In the genomic region with DNA sequence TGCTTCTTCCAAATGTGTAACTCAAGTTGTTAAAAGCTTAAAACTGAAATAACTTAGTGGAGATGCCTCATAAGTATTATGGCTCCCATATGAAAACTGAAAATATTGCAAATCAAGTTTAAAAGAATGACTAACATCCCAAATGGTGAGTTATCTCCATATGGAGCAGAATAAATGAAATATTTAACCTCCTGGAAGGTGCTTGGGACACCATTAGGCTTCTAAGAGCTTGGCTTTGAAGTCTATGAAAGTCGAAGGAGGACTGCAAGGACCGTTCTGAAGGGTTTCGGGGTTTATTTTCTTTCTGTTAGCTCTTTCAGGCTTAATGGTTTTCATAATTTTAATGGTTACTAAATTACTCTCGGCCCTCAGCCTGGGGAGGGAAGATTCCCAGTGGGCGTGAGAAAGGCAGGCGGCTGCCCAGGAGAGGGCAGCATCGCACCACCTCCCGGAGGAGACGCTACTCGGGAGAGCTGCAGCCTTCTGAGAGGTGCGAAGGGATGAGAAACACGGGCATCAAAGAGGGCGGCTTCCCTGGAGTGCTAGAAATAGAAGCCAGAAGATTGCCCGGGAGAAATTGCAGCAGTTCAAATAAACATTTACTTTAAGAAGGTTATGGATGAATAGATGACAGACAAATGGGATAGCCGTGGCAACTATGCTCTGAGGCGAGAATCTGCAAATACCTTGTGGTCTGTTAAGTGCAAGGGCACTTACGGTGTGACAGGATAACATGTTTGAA, we compare ENCODE assay signal across 8 cellular contexts. TPM values are rescaled to one million over a fixed set of nuclear protein-coding genes. Genes with fewer than 3 reads are reported as not detected.
DNase-seq lines count a peak whose midpoint lies in the region; ATAC-seq and TF ChIP-seq lines count a peak whose summit lies in the region.

No MANE protein-coding gene starts in this region.

- no peaks in the 10 kb centered on the region for H3K4me1 ChIP-seq in ACC112 (ENCODE audit: control insufficient read depth, insufficient read depth, low read length, unreplicated experiment)

- H3K27ac Mint-ChIP-seq in activated CD4-positive, alpha-beta T cell treated with anti-CD3 and anti-CD28 coated beads for 36 hours = no peak overlapping the region

- H3K36me3 Mint-ChIP-seq in activated CD4-positive, alpha-beta T cell treated with anti-CD3 and anti-CD28 coated beads for 36 hours (ENCODE audit: low read depth) = no peaks in the 10 kb centered on the region

- peaks cover 11% of the 10 kb centered on the region for H3K27me3 Mint-ChIP-seq in activated CD4-positive, alpha-beta T cell treated with anti-CD3 and anti-CD28 coated beads for 36 hours

- peaks cover 12% of the 10 kb centered on the region for H3K27me3 ChIP-seq in ACC112 (ENCODE audit: insufficient read depth, low read length)

- peak overlapping the region; percentile 54; the same call in 1 of the 2 replicates for H3K4me3 ChIP-seq in ACC112 (ENCODE audit: low read depth, low read length)

- peak overlapping the region; percentile 86 for H2AFZ ChIP-seq in ACC112 (ENCODE audit: low read length, unreplicated experiment)

- TF ChIP-seq POLR2A in GM18505 (IDR thresholded peaks at IDR 0.05; ENCODE audit: borderline replicate concordance, extremely low read depth, insufficient read depth, insufficient read length) = no peak

- ATAC-seq in GM18505 (IDR thresholded peaks at IDR 0.05; ENCODE audit: unreplicated experiment) = peak; percentile 79
- ATAC-seq in HG03064 (IDR thresholded peaks at IDR 0.05; ENCODE audit: low read depth, unreplicated experiment) = peak; percentile 95
- ATAC-seq in activated CD4-positive, alpha-beta T cell treated with anti-CD3 and anti-CD28 coated beads for 36 hours = peak; percentile 96
- peak; percentile 99 for ATAC-seq in left colon

- no peak overlapping the region for H3K27ac ChIP-seq in ACC112 (ENCODE audit: low read depth, low read length)

- H3K36me3 ChIP-seq in ACC112 (ENCODE audit: insufficient read depth, low read length) = no peaks in the 10 kb centered on the region

- DNase-seq in NCI-H2196 treated with DMSO at 0.1 percent for 48 hours (lab: John Stamatoyannopoulos, UW; ENCODE audit: unreplicated experiment) = peak; percentile 61
- peak; percentile 85 for DNase-seq in activated CD4-positive, alpha-beta T cell treated with anti-CD3 and anti-CD28 coated beads for 36 hours
- DNase-seq in cerebellum (ENCODE audit: low spot score) = peak; percentile 77
- DNase-seq in left colon = peak; percentile 49 to 81
- peak; percentile 77 for DNase-seq in stimulated activated CD4-positive, alpha-beta T cell treated with anti-CD3 and anti-CD28 coated beads, Interleukin-4, amount 100 ng/mL, for 1 hour

- no peaks in the 10 kb centered on the region for H3K79me2 ChIP-seq in ACC112 (ENCODE audit: control insufficient read depth, insufficient read depth, low read length, unreplicated experiment)

- no peaks in the 10 kb centered on the region for H3K9me3 Mint-ChIP-seq in activated CD4-positive, alpha-beta T cell treated with anti-CD3 and anti-CD28 coated beads for 36 hours (ENCODE audit: low read depth)

- H3K4me3 Mint-ChIP-seq in activated CD4-positive, alpha-beta T cell treated with anti-CD3 and anti-CD28 coated beads for 36 hours = no peak overlapping the region

- CTCF ChIA-PET in activated CD4-positive, alpha-beta T cell treated with anti-CD3 and anti-CD28 coated beads for 36 hours (lab: Charles Lee) = interaction anchor here (0.6 to 3.2 kb wide), 59 partner anchors 9 to 1514 kb away, joined by 3 to 54 read pairs (median 4); a partner anchor contains a TSS

- intact Hi-C loops in activated CD4-positive, alpha-beta T cell treated with anti-CD3 and anti-CD28 coated beads for 36 hours (cut with DNase I, micrococcal nuclease) = loop anchor here (1.0 to 10.0 kb wide), 11 partner anchors 153 to 1380 kb away; a partner anchor contains a TSS
- intact Hi-C loops in left colon (cut with DNase I, micrococcal nuclease) = loop anchor here in 1 of 2 donors (10.0 kb wide), 1 partner anchor 701 kb away; no protein-coding TSS in a partner anchor

- H3K4me1 Mint-ChIP-seq in activated CD4-positive, alpha-beta T cell treated with anti-CD3 and anti-CD28 coated beads for 36 hours = peaks cover 4% of the 10 kb centered on the region

- POLR2A ChIA-PET in activated CD4-positive, alpha-beta T cell treated with anti-CD3 and anti-CD28 coated beads for 36 hours (lab: Charles Lee) = interaction anchor here (0.6 kb wide), 1 partner anchor 901 kb away, joined by 5 read pairs; no protein-coding TSS in a partner anchor

RNA-seq across cellular contexts. Expression of a gene that starts 43.1 kb away (rescaled TPM):
- total RNA-seq in activated CD4-positive, alpha-beta T cell treated with anti-CD3 and anti-CD28 coated beads for 36 hours = not detected
- 3.1 TPM for total RNA-seq in cerebellum
- total RNA-seq in left colon = not detected

RNA-seq across cellular contexts. Expression of a gene that starts 47.9 kb away (rescaled TPM):
- 10 to 100 TPM; 34.5 to 39.8 TPM for total RNA-seq in activated CD4-positive, alpha-beta T cell treated with anti-CD3 and anti-CD28 coated beads for 36 hours
- total RNA-seq in cerebellum (75.1 TPM), left colon (10 to 100 TPM; 41.1 to 42.9 TPM)
